14 cellular contexts compared by ENCODE assay signal in genomic region chr1:230083053-230083452, GRCh38. TPM values are rescaled to one million over a fixed set of nuclear protein-coding genes. Genes with fewer than 3 reads are reported as not detected.
DNase-seq lines count a peak whose midpoint lies in the region; ATAC-seq and TF ChIP-seq lines count a peak whose summit lies in the region.
"Had no signal": no experiment of that assay in that cellular context is flagged by ENCODE, and none has a peak within 500 bp of the region (broad histone marks: within the 10 kb centered on the region; RNA-seq: fewer than 3 reads in every experiment).

No MANE protein-coding gene starts in this region.

- peaks cover 6% of the 10 kb centered on the region for H3K9me3 Mint-ChIP-seq in activated CD4-positive, alpha-beta T cell treated with anti-CD3 and anti-CD28 coated beads for 36 hours (ENCODE audit: low read depth)
- H3K9me3 Mint-ChIP-seq in effector memory CD8-positive, alpha-beta T cell, result peaks cover 7 to 9% of the 10 kb centered on the region in 2 donors

- intact Hi-C loops in activated CD4-positive, alpha-beta T cell treated with anti-CD3 and anti-CD28 coated beads for 36 hours (cut with DNase I, micrococcal nuclease), result no loop called here
- intact Hi-C loops in sciatic nerve (cut with DNase I), result no loop called here

- H3K36me3 Mint-ChIP-seq in activated CD4-positive, alpha-beta T cell treated with anti-CD3 and anti-CD28 coated beads for 36 hours (ENCODE audit: low read depth), result peaks cover 26% of the 10 kb centered on the region
- H3K36me3 Mint-ChIP-seq in effector memory CD8-positive, alpha-beta T cell (ENCODE audit: insufficient read depth), result peaks cover 11% of the 10 kb centered on the region

- H3K4me3 ChIP-seq in RWPE2 (ENCODE audit: severe bottlenecking), result no peak overlapping the region
- H3K4me3 ChIP-seq: MG63 had no signal

- H3K9me3 ChIP-seq in RWPE2 (ENCODE audit: severe bottlenecking), result no peaks in the 10 kb centered on the region

- peak overlapping the region; percentile 98 for H3K27ac ChIP-seq in RWPE2 (ENCODE audit: poor library complexity, severe bottlenecking)

- ATAC-seq in activated CD4-positive, alpha-beta T cell treated with anti-CD3 and anti-CD28 coated beads for 36 hours, result no peak
- ATAC-seq in RWPE2 (ENCODE audit: low read depth) (no peak), sciatic nerve (no peak), HG02678 (IDR thresholded peaks at IDR 0.05; ENCODE audit: unreplicated experiment) (no peak), left lobe of liver (no peak)
- no peak for ATAC-seq in effector memory CD8-positive, alpha-beta T cell (replicated peaks)
- ATAC-seq: left ventricle myocardium superior had no signal

- peaks cover 40% of the 10 kb centered on the region for H3K4me1 ChIP-seq in RWPE2 (ENCODE audit: insufficient read depth, poor library complexity, severe bottlenecking)

- H3K36me3 ChIP-seq in RWPE2 (ENCODE audit: low read depth), result no peaks in the 10 kb centered on the region

- peak overlapping the region; percentile 52 for H3K4me3 Mint-ChIP-seq in activated CD4-positive, alpha-beta T cell treated with anti-CD3 and anti-CD28 coated beads for 36 hours
- H3K4me3 Mint-ChIP-seq in effector memory CD8-positive, alpha-beta T cell, result peak overlapping the region; percentile 29 to 70

- TF ChIP-seq CTCF in RWPE2 (IDR thresholded peaks at IDR 0.05; ENCODE audit: poor library complexity, severe bottlenecking), result no peak

- no peaks in the 10 kb centered on the region for H3K27me3 Mint-ChIP-seq in activated CD4-positive, alpha-beta T cell treated with anti-CD3 and anti-CD28 coated beads for 36 hours
- H3K27me3 Mint-ChIP-seq in effector memory CD8-positive, alpha-beta T cell, result no peaks in the 10 kb centered on the region

- H3K27me3 ChIP-seq in RWPE2 (ENCODE audit: insufficient read depth, poor library complexity, severe bottlenecking), result no peaks in the 10 kb centered on the region
- H3K27me3 ChIP-seq: MG63 had no signal

- POLR2A ChIA-PET in activated CD4-positive, alpha-beta T cell treated with anti-CD3 and anti-CD28 coated beads for 36 hours (lab: Charles Lee), result no interaction called here

- CTCF ChIA-PET in activated CD4-positive, alpha-beta T cell treated with anti-CD3 and anti-CD28 coated beads for 36 hours (lab: Charles Lee), result interaction anchor here (1.8 kb wide), 1 partner anchor 27 kb away, joined by 6 read pairs; no protein-coding TSS in a partner anchor

- H3K4me1 Mint-ChIP-seq in activated CD4-positive, alpha-beta T cell treated with anti-CD3 and anti-CD28 coated beads for 36 hours, result peaks cover 73% of the 10 kb centered on the region
- H3K4me1 Mint-ChIP-seq in effector memory CD8-positive, alpha-beta T cell (ENCODE audit: low read depth in 2 of 2), result peaks cover 31 to 62% of the 10 kb centered on the region in 2 donors

- peak overlapping the region; percentile 86 for H3K27ac Mint-ChIP-seq in activated CD4-positive, alpha-beta T cell treated with anti-CD3 and anti-CD28 coated beads for 36 hours
- H3K27ac Mint-ChIP-seq in effector memory CD8-positive, alpha-beta T cell, result peak overlapping the region; percentile 17 to 99

- DNase-seq in activated CD4-positive, alpha-beta T cell treated with anti-CD3 and anti-CD28 coated beads for 36 hours, result no peak
- no peak for DNase-seq in activated CD4-positive, alpha-beta T cell treated with anti-CD3 and anti-CD28 coated beads, Interleukin-2, amount 50 U/mL, for 4 hours
- no peak for DNase-seq in RWPE2 (ENCODE audit: low spot score)
- DNase-seq in effector memory CD8-positive, alpha-beta T cell, result no peak
- peak; percentile 44 for DNase-seq in sciatic nerve (ENCODE audit: low spot score)
- DNase-seq in NCI-H2081 (lab: John Stamatoyannopoulos, UW), result no peak
- DNase-seq in left lobe of liver (ENCODE audit: low spot score), result no peak
- DNase-seq: DMS153; effector memory CD4-positive, alpha-beta T cell; head of caudate nucleus; left ventricle myocardium superior; MG63; occipital lobe had no signal

RNA-seq across cellular contexts. Expression of gene GALNT2, which starts 16.0 kb away (rescaled TPM):
- 10 to 100 TPM; 48.2 to 51.0 TPM for total RNA-seq in activated CD4-positive, alpha-beta T cell treated with anti-CD3 and anti-CD28 coated beads for 36 hours
- 67.3 TPM for total RNA-seq in sciatic nerve
- 83.7 TPM for total RNA-seq in left lobe of liver
